Comparison of ENCODE assay signal across 35 cellular contexts in the genomic region with DNA sequence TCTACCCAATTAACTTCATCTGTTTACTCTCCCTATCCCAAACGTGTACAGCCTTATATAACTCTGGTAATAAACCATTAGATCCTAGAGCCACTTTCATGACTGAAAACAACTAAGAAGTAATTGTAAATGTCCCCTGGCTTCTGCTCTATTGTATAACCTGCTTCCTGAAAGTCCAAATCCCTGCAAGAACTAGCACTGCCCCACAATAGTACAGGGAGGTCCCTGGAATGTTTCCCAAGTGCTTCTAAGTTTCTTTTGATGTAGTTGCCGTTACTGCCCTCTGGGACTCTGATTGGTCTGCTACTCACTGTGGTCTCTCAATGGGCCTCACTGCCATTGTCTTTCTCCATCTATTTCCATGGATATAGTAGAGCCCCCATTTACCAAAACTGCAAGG.
"Had no signal": no experiment of that assay in that cellular context is flagged by ENCODE, and none has a peak within 500 bp of the region (broad histone marks: within the 10 kb centered on the region; RNA-seq: fewer than 3 reads in every experiment).

No MANE protein-coding gene starts in this region.

- H3K9me3 ChIP-seq: MG63 had no signal

- DNase-seq: Karpas-422, Kasumi-1, KG1, MG63, MM.1S, MV-4-11, NCI-H1048, NCI-H1092, NCI-H1092 treated with DMSO at 0.1 percent for 48 hours, NCI-H1105, NCI-H1105 treated with DMSO at 0.1 percent for 48 hours, NCI-H1417, NCI-H1417 treated with DMSO at 0.1 percent for 48 hours, NCI-H1436, NCI-H1436 treated with DMSO at 0.1 percent for 48 hours, NCI-H146, NCI-H1694, NCI-H1694 treated with DMSO at 0.1 percent for 48 hours, NCI-H187, NCI-H187 treated with DMSO at 0.1 percent for 48 hours, NCI-H1930, NCI-H2029, NCI-H2029 treated with DMSO at 0.1 percent for 48 hours, NCI-H2081, NCI-H2081 treated with DMSO at 0.1 percent for 48 hours, NCI-H2107, NCI-H2171, NCI-H2171 treated with DMSO at 0.1 percent for 48 hours, NCI-H2227 treated with DMSO at 0.1 percent for 48 hours, NCI-H226, NCI-H345, NCI-H446, NCI-H446 treated with DMSO at 0.1 percent for 48 hours, NCI-H510A had no signal

- H3K4me3 ChIP-seq: MG63 had no signal

- H3K27me3 ChIP-seq: MG63 had no signal

- H3K27ac ChIP-seq: KMS-11 had no signal

- H3K36me3 ChIP-seq: MG63 had no signal
